8 cellular contexts compared by ENCODE assay signal in genomic region chr3:122679085-122679466, GRCh38. TPM values are rescaled to one million over a fixed set of nuclear protein-coding genes. Genes with fewer than 3 reads are reported as not detected.
DNase-seq lines count a peak whose midpoint lies in the region; ATAC-seq and TF ChIP-seq lines count a peak whose summit lies in the region.

No MANE protein-coding gene starts in this region.

- H3K27me3 ChIP-seq in kidney epithelial cell (ENCODE audit: control insufficient read depth, insufficient read depth, low read length), result no peaks in the 10 kb centered on the region

- peak overlapping the region; percentile 87 for H3K27ac Mint-ChIP-seq in activated B cell treated with CpG ODN at 0.5 μM for 24 hours

- H3K36me3 ChIP-seq in kidney epithelial cell (ENCODE audit: control insufficient read depth, insufficient read depth, low read length), result no peaks in the 10 kb centered on the region

- CTCF ChIA-PET in activated B cell treated with CpG ODN at 0.5 μM for 24 hours (lab: Charles Lee), result interaction anchor here (0.6 to 5.8 kb wide), 20 partner anchors 9 to 349 kb away, joined by 3 to 92 read pairs (median 5); partner anchors contain the start of genes DTX3L, PARP15, PARP9 and SEMA5B

- DNase-seq in GDM1 (lab: John Stamatoyannopoulos, UW) (peak; percentile 73), NCI-H2227 (lab: John Stamatoyannopoulos, UW; ENCODE audit: unreplicated experiment) (peak; percentile 74), activated B cell treated with CpG ODN at 0.5 μM for 24 hours (peak; percentile 52), caudate nucleus (lab: John Stamatoyannopoulos, UW) (peak in 50 of 61 donors; percentile 3 to 71 (median 38)), kidney epithelial cell (ENCODE audit: low read depth) (peak; percentile 28)
- peak; percentile 86 for DNase-seq in stimulated activated CD4-positive, alpha-beta T cell treated with anti-CD3 and anti-CD28 coated beads, Interleukin-15, amount 100 ng/mL, for 24 hours

- H3K4me1 Mint-ChIP-seq in activated B cell treated with CpG ODN at 0.5 μM for 24 hours, result peaks cover 62% of the 10 kb centered on the region

- POLR2A ChIA-PET in activated B cell treated with CpG ODN at 0.5 μM for 24 hours (lab: Charles Lee), result interaction anchor here (0.6 to 7.7 kb wide), 17 partner anchors 11 to 523 kb away, joined by 3 to 126 read pairs (median 6); partner anchors contain the start of genes DTX3L, KPNA1, PARP15 and PARP9

- intact Hi-C loops in activated B cell treated with CpG ODN at 0.5 μM for 24 hours (cut with micrococcal nuclease), result loop anchor here (1.0 to 5.0 kb wide), 9 partner anchors 58 to 1132 kb away; partner anchors contain the start of genes DTX3L, HSPBAP1, KPNA1 and PARP9

- H3K4me3 ChIP-seq in kidney epithelial cell (ENCODE audit: low read depth, low read length), result no peak overlapping the region

- peaks cover 30% of the 10 kb centered on the region for H3K36me3 Mint-ChIP-seq in activated B cell treated with CpG ODN at 0.5 μM for 24 hours (ENCODE audit: low read depth)

- H3K9me3 Mint-ChIP-seq in activated B cell treated with CpG ODN at 0.5 μM for 24 hours, result peaks cover 8% of the 10 kb centered on the region

- H3K27ac ChIP-seq in caudate nucleus (ENCODE audit: low read depth, low read length), result peak overlapping the region; percentile 81

- no peaks in the 10 kb centered on the region for H3K27me3 Mint-ChIP-seq in activated B cell treated with CpG ODN at 0.5 μM for 24 hours

- ATAC-seq in HG03060 (IDR thresholded peaks at IDR 0.05; ENCODE audit: low read depth, unreplicated experiment), result peak; percentile 33
- ATAC-seq in activated B cell treated with CpG ODN at 0.5 μM for 24 hours (ENCODE audit: low read depth), result peak; percentile 45
- no peak for ATAC-seq in GM18870 (IDR thresholded peaks at IDR 0.05; ENCODE audit: unreplicated experiment)

- TF ChIP-seq CTCF in activated B cell treated with CpG ODN at 0.5 μM for 24 hours (IDR thresholded peaks at IDR 0.05), result no peak
- peak; percentile 82 for TF ChIP-seq CTCF in kidney epithelial cell (IDR thresholded peaks at IDR 0.05; ENCODE audit: insufficient read depth, low read length, poor library complexity, severe bottlenecking)

- peak overlapping the region; percentile 90 for H3K4me3 Mint-ChIP-seq in activated B cell treated with CpG ODN at 0.5 μM for 24 hours

RNA-seq across cellular contexts. Expression of gene PARP14, which starts 1.6 kb away (rescaled TPM):
- 186 and 221 TPM in 2 replicates for total RNA-seq in activated B cell treated with CpG ODN at 0.5 μM for 24 hours
- 46.9 and 48.9 TPM in 2 replicates for total RNA-seq in kidney epithelial cell

Comparison
In these comparisons a context has a peak if more than half of its experiments do, and no peak if none do; other contexts are left out.
1. DNase-seq: peak in every context shown above with its lines; median percentile 86 in stimulated activated CD4-positive, alpha-beta T cell treated with anti-CD3 and anti-CD28 coated beads, Interleukin-15, amount 100 ng/mL, for 24 hours; 74 in NCI-H2227; 73 in GDM1; 52 in activated B cell treated with CpG ODN at 0.5 μM for 24 hours; 38 in caudate nucleus; 28 in kidney epithelial cell.